Comparison of ENCODE assay signal across 1 cellular context in the genomic region with DNA sequence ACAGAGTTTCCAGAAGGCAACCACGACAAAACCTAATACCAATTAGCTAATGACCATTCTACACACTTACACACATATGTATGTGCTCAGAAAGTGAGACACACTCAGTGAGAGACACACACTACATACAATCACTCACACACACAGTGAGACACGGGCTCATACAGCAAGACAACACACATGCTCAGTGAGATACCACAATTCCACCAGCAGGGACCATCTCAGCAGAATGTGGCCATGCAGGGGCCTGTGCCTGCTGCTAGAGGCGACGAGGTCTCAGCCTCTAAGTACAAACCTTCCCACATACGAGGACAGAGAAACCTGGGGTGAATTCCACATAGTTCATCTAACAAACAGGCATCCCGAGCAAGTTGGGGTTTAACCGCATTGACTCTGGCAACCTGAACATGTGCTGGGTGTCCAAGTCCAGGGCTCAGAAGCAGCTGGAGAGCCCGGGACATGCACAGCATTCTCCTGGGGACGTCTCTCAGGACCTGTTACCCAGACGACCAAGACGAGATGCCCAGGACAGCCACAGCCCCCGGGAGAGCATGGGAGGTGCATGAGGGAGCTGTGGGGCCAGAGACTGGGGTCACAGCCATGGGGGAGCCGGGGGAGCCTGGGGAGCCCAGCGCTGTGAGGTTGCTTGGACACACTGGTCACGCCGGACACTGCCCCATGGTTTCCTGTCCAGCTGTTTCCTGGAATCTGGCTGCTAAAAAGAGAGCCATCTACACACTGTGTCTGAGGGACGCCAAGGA.
TF ChIP-seq lines count a peak whose summit lies in the region.

No MANE protein-coding gene starts in this region.

TF ChIP-seq in HepG2, 621 proteins besides CTCF, POLR2A, EP300 and RAD21:
- TF ChIP-seq SALL2 (CRISPR knock-in tag; IDR thresholded peaks at IDR 0.05) (no peak), XRCC5 (optimal IDR thresholded peaks at IDR 0.05; ENCODE audit: low read length) (no peak), SUZ12 (IDR thresholded peaks at IDR 0.05; ENCODE audit: low read depth, low read length) (no peak), ZNF83 (CRISPR knock-in tag; IDR thresholded peaks at IDR 0.05; ENCODE audit: borderline replicate concordance) (no peak), ESRRA (CRISPR knock-in tag; IDR thresholded peaks at IDR 0.05; ENCODE audit: low read depth) (no peak)
- TF ChIP-seq, protein P1, sequence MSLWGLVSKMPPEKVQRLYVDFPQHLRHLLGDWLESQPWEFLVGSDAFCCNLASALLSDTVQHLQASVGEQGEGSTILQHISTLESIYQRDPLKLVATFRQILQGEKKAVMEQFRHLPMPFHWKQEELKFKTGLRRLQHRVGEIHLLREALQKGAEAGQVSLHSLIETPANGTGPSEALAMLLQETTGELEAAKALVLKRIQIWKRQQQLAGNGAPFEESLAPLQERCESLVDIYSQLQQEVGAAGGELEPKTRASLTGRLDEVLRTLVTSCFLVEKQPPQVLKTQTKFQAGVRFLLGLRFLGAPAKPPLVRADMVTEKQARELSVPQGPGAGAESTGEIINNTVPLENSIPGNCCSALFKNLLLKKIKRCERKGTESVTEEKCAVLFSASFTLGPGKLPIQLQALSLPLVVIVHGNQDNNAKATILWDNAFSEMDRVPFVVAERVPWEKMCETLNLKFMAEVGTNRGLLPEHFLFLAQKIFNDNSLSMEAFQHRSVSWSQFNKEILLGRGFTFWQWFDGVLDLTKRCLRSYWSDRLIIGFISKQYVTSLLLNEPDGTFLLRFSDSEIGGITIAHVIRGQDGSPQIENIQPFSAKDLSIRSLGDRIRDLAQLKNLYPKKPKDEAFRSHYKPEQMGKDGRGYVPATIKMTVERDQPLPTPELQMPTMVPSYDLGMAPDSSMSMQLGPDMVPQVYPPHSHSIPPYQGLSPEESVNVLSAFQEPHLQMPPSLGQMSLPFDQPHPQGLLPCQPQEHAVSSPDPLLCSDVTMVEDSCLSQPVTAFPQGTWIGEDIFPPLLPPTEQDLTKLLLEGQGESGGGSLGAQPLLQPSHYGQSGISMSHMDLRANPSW (CRISPR knock-in tag; IDR thresholded peaks at IDR 0.05; ENCODE audit: borderline replicate concordance) = no peak
- TF ChIP-seq, protein P2, sequence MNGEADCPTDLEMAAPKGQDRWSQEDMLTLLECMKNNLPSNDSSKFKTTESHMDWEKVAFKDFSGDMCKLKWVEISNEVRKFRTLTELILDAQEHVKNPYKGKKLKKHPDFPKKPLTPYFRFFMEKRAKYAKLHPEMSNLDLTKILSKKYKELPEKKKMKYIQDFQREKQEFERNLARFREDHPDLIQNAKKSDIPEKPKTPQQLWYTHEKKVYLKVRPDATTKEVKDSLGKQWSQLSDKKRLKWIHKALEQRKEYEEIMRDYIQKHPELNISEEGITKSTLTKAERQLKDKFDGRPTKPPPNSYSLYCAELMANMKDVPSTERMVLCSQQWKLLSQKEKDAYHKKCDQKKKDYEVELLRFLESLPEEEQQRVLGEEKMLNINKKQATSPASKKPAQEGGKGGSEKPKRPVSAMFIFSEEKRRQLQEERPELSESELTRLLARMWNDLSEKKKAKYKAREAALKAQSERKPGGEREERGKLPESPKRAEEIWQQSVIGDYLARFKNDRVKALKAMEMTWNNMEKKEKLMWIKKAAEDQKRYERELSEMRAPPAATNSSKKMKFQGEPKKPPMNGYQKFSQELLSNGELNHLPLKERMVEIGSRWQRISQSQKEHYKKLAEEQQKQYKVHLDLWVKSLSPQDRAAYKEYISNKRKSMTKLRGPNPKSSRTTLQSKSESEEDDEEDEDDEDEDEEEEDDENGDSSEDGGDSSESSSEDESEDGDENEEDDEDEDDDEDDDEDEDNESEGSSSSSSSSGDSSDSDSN (CRISPR knock-in tag; IDR thresholded peaks at IDR 0.05) = no peak
- TF ChIP-seq, protein P3, sequence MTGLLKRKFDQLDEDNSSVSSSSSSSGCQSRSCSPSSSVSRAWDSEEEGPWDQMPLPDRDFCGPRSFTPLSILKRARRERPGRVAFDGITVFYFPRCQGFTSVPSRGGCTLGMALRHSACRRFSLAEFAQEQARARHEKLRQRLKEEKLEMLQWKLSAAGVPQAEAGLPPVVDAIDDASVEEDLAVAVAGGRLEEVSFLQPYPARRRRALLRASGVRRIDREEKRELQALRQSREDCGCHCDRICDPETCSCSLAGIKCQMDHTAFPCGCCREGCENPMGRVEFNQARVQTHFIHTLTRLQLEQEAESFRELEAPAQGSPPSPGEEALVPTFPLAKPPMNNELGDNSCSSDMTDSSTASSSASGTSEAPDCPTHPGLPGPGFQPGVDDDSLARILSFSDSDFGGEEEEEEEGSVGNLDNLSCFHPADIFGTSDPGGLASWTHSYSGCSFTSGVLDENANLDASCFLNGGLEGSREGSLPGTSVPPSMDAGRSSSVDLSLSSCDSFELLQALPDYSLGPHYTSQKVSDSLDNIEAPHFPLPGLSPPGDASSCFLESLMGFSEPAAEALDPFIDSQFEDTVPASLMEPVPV (CRISPR knock-in tag; IDR thresholded peaks at IDR 0.05) = no peak
- TF ChIP-seq, protein P4, sequence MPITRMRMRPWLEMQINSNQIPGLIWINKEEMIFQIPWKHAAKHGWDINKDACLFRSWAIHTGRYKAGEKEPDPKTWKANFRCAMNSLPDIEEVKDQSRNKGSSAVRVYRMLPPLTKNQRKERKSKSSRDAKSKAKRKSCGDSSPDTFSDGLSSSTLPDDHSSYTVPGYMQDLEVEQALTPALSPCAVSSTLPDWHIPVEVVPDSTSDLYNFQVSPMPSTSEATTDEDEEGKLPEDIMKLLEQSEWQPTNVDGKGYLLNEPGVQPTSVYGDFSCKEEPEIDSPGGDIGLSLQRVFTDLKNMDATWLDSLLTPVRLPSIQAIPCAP (CRISPR knock-in tag; IDR thresholded peaks at IDR 0.05; ENCODE audit: low read depth) = no peak
